Comparison of ENCODE assay signal across 24 cellular contexts in the genomic region with DNA sequence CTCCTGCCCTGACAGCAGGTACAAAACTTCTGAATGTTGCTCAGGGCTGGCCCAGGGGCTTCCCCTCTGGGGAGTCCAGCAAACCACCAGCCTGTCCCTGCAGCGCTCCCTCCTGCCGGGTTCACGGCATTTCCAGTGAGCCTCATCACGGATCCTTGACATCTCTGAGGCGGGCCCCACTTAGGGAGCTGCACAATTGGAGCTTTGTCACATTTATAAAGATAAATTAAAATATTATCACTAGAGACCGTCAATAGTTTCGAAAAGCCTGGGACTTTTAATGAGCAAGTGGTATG. TPM values are rescaled to one million over a fixed set of nuclear protein-coding genes. Genes with fewer than 3 reads are reported as not detected.
DNase-seq lines count a peak whose midpoint lies in the region; TF ChIP-seq lines count a peak whose summit lies in the region.
"Had no signal": no experiment of that assay in that cellular context is flagged by ENCODE, and none has a peak within 500 bp of the region (broad histone marks: within the 10 kb centered on the region; RNA-seq: fewer than 3 reads in every experiment).

No MANE protein-coding gene starts in this region.

- no peak overlapping the region for H3K27ac Mint-ChIP-seq in endodermal cell
- H3K27ac Mint-ChIP-seq in progenitor cell of endocrine pancreas: no peak overlapping the region
- H3K27ac Mint-ChIP-seq: activated CD4-positive, alpha-beta T cell treated with anti-CD3 and anti-CD28 coated beads, Interleukin-2, amount 10 ng/mL, durations not matched to agents 7 days and 5 days; activated T-cell treated with anti-CD3 and anti-CD28 coated beads, Interleukin-2, amount 50 U/mL, for 72 hours had no signal

- TF ChIP-seq CTCF in HEK293 (tag by site-specific recombination; IDR thresholded peaks at IDR 0.05) (no peak), endodermal cell (conservative IDR thresholded peaks at IDR 0.05) (no peak), spleen (IDR thresholded peaks at IDR 0.05 in 8 of 11, conservative IDR thresholded peaks at IDR 0.05 in 3 of 11) (no peak), progenitor cell of endocrine pancreas (IDR thresholded peaks at IDR 0.05; ENCODE audit: unreplicated experiment) (no peak)

- H3K9me3 Mint-ChIP-seq in endodermal cell (peaks cover 8% of the 10 kb centered on the region), progenitor cell of endocrine pancreas (ENCODE audit: low read depth) (no peaks in the 10 kb centered on the region)
- H3K9me3 Mint-ChIP-seq: activated CD4-positive, alpha-beta T cell treated with anti-CD3 and anti-CD28 coated beads, Interleukin-2, amount 10 ng/mL, durations not matched to agents 7 days and 5 days had no signal

- H3K9me3 ChIP-seq in HEK293 (ENCODE audit: control insufficient read depth, insufficient read depth, low read depth, low read length) (no peaks in the 10 kb centered on the region), endodermal cell (ENCODE audit: control insufficient read depth, low read length) (peaks cover 8% of the 10 kb centered on the region), spleen (no peaks in the 10 kb centered on the region)
- H3K9me3 ChIP-seq: BLaER1, gastroesophageal sphincter, HAP-1, mucosa of descending colon, SJCRH30, thoracic aorta had no signal

- H3K4me3 Mint-ChIP-seq in endodermal cell (no peak overlapping the region), progenitor cell of endocrine pancreas (ENCODE audit: low read depth) (no peak overlapping the region)
- H3K4me3 Mint-ChIP-seq: activated CD4-positive, alpha-beta T cell treated with anti-CD3 and anti-CD28 coated beads, Interleukin-2, amount 10 ng/mL, durations not matched to agents 7 days and 5 days; activated T-cell treated with anti-CD3 and anti-CD28 coated beads, Interleukin-2, amount 50 U/mL, for 72 hours; nephron had no signal

- intact Hi-C loops in spleen (cut with DNase I; ENCODE audit: low total_unique reads): loop anchor here (10.0 kb wide), 1 partner anchor 442 kb away; no protein-coding TSS in a partner anchor

- H3K9ac ChIP-seq in endodermal cell (ENCODE audit: extremely low read depth, low read length, poor library complexity, severe bottlenecking): no peak overlapping the region
- H3K9ac ChIP-seq: BLaER1 had no signal

- H3K4me1 Mint-ChIP-seq in endodermal cell (peaks cover 15% of the 10 kb centered on the region), progenitor cell of endocrine pancreas (ENCODE audit: low read depth) (peaks cover 9% of the 10 kb centered on the region)

- H3K36me3 Mint-ChIP-seq in endodermal cell (ENCODE audit: low read depth) (no peaks in the 10 kb centered on the region), progenitor cell of endocrine pancreas (ENCODE audit: insufficient read depth) (peaks cover 1% of the 10 kb centered on the region)

- no peak overlapping the region for H3K4me3 ChIP-seq in HEK293 (ENCODE audit: low read depth, low read length)
- no peak overlapping the region for H3K4me3 ChIP-seq in endodermal cell (ENCODE audit: low read length)
- no peak overlapping the region for H3K4me3 ChIP-seq in spleen
- H3K4me3 ChIP-seq: BLaER1, gastroesophageal sphincter, GM12878, HAP-1, mucosa of descending colon, SJCRH30, thoracic aorta had no signal

- DNase-seq in ELF-1 (ENCODE audit: low read depth, low spot score): peak; percentile 14
- DNase-seq in endodermal cell: peak; percentile 61
- DNase-seq in spleen: peak; percentile 41
- no peak for DNase-seq in progenitor cell of endocrine pancreas (ENCODE audit: low spot score, unreplicated experiment)
- no peak for DNase-seq in iPS-NIHi11 (ENCODE audit: low spot score)
- DNase-seq in RKO (ENCODE audit: low spot score): no peak
- DNase-seq: activated CD4-positive, alpha-beta T cell treated with anti-CD3 and anti-CD28 coated beads, Interleukin-2, amount 10 ng/mL, durations not matched to agents 7 days and 5 days; activated naive CD4-positive, alpha-beta T cell treated with anti-CD3 and anti-CD28 coated beads, Interleukin-2, amount 50 U/mL, for 16 hours; activated T-cell treated with anti-CD3 and anti-CD28 coated beads, Interleukin-2, amount 50 U/mL, for 72 hours; EL; NCI-H1694; NCI-H446 treated with DMSO at 0.1 percent for 48 hours; SJCRH30; small intestine; stimulated activated CD4-positive, alpha-beta T cell treated with anti-CD3 and anti-CD28 coated beads, Interleukin-1b, Interleukin-23, amount 100 ng/mL, for 48 hours; stimulated activated naive CD8-positive, alpha-beta T cell treated with anti-CD3 and anti-CD28 coated beads, Interleukin-15, Interleukin-2, amounts not matched to agents 100 U/mL and 50 U/mL, for 24 hours had no signal

- H3K36me3 ChIP-seq in HEK293 (ENCODE audit: control insufficient read depth in 2 of 2, insufficient read depth in 1 of 2, low read length in 2 of 2): no peaks in the 10 kb centered on the region
- H3K36me3 ChIP-seq in endodermal cell (ENCODE audit: control insufficient read depth, insufficient read depth, low read length): no peaks in the 10 kb centered on the region
- H3K36me3 ChIP-seq in spleen: no peaks in the 10 kb centered on the region
- H3K36me3 ChIP-seq: BLaER1, gastroesophageal sphincter, HAP-1, SJCRH30, thoracic aorta had no signal

- no peak for TF ChIP-seq POLR2A in spleen (IDR thresholded peaks at IDR 0.05)

- no peak overlapping the region for H3K27ac ChIP-seq in HEK293 (ENCODE audit: extremely low read depth, low read depth, low read length)
- no peak overlapping the region for H3K27ac ChIP-seq in endodermal cell (ENCODE audit: low read depth, low read length)
- no peak overlapping the region for H3K27ac ChIP-seq in spleen
- H3K27ac ChIP-seq: BLaER1, gastroesophageal sphincter, SJCRH30, thoracic aorta had no signal

- WGBS in endodermal cell (ENCODE audit: insufficient coverage in 1 of 2, insufficient read length in 1 of 2), 2 experiments: 66% methylated on average over 7 of the region's 7 CpGs; no CpG with 5 or more reads in 1 of the 2 experiments
- WGBS in spleen, 5 donors: 50 to 63% (median 58%) methylated on average over 7 of the region's 7 CpGs

- H3K4me1 ChIP-seq in HEK293 (ENCODE audit: control insufficient read depth, insufficient read depth, low read length) (no peaks in the 10 kb centered on the region), endodermal cell (ENCODE audit: control insufficient read depth, insufficient read depth, low read length) (peaks cover 13% of the 10 kb centered on the region), spleen (peaks cover 0 to 11% (median 4%) of the 10 kb centered on the region in 6 donors)
- H3K4me1 ChIP-seq: HAP-1, SJCRH30 had no signal

- POLR2A ChIA-PET in HEK293 (lab: Yijun Ruan, JAX): no interaction called here

- H3K27me3 Mint-ChIP-seq in endodermal cell (ENCODE audit: insufficient read depth) (peaks cover 94% of the 10 kb centered on the region), progenitor cell of endocrine pancreas (peaks cover 57% of the 10 kb centered on the region)

- CTCF ChIA-PET in HEK293 (lab: Yijun Ruan, JAX): interaction anchor here (0.6 kb wide), 2 partner anchors 67 to 463 kb away, joined by 3 to 6 read pairs; no protein-coding TSS in a partner anchor

- H3K27me3 ChIP-seq in endodermal cell (ENCODE audit: control insufficient read depth, insufficient read depth, low read length, poor library complexity, severe bottlenecking) (peaks cover 61% of the 10 kb centered on the region), spleen (replicated peaks in 1 of 7) (peaks cover 0 to 67% (median 23%) of the 10 kb centered on the region in 7 donors)
- H3K27me3 ChIP-seq: BLaER1 had no signal

TF ChIP-seq in HEK293, 187 proteins besides CTCF, POLR2A, EP300 and RAD21:
- TF ChIP-seq ZIC2 (tag by site-specific recombination; IDR thresholded peaks at IDR 0.05) (peak; percentile 75; the same call in 1 of the 2 replicates), ZNF311 (tag by site-specific recombination; IDR thresholded peaks at IDR 0.05; ENCODE audit: borderline replicate concordance) (no peak), ZNF621 (tag by site-specific recombination; IDR thresholded peaks at IDR 0.05) (no peak)
- TF ChIP-seq, protein P1, sequence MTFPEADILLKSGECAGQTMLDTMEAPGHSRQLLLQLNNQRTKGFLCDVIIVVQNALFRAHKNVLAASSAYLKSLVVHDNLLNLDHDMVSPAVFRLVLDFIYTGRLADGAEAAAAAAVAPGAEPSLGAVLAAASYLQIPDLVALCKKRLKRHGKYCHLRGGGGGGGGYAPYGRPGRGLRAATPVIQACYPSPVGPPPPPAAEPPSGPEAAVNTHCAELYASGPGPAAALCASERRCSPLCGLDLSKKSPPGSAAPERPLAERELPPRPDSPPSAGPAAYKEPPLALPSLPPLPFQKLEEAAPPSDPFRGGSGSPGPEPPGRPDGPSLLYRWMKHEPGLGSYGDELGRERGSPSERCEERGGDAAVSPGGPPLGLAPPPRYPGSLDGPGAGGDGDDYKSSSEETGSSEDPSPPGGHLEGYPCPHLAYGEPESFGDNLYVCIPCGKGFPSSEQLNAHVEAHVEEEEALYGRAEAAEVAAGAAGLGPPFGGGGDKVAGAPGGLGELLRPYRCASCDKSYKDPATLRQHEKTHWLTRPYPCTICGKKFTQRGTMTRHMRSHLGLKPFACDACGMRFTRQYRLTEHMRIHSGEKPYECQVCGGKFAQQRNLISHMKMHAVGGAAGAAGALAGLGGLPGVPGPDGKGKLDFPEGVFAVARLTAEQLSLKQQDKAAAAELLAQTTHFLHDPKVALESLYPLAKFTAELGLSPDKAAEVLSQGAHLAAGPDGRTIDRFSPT (tag by site-specific recombination; IDR thresholded peaks at IDR 0.05): no peak

RNA-seq across cellular contexts. Expression of a gene that starts 5.1 kb away (rescaled TPM):
- total RNA-seq in endodermal cell (1 to 10 TPM; 1.4 to 1.9 TPM), spleen (1 to 10 TPM in 1 of 7 donors, under 1 TPM in 6; 0.33 to 1.6 (median 0.61) TPM), progenitor cell of endocrine pancreas (2.2 and 2.9 TPM in 2 replicates)
- polyA plus RNA-seq in endodermal cell (2013, experiment 1 of 2): 10.6 TPM
- 9.6 TPM for polyA plus RNA-seq in endodermal cell (2013, experiment 2 of 2)
- under 1 TPM; 0.35 to 0.96 (median 0.52) TPM for polyA plus RNA-seq in spleen
- total RNA-seq: activated CD4-positive, alpha-beta T cell treated with anti-CD3 and anti-CD28 coated beads, Interleukin-2, amount 10 ng/mL, durations not matched to agents 7 days and 5 days had no signal

Comparison
In these comparisons a context has a peak if more than half of its experiments do, and no peak if none do; other contexts are left out.
1. DNase-seq: peak in ELF-1 (single experiment), endodermal cell (single experiment) and spleen (single experiment); none in progenitor cell of endocrine pancreas (single experiment), iPS-NIHi11 (single experiment) and RKO (single experiment).